1 cellular context compared by ENCODE assay signal in genomic region chr3:38163117-38163870, GRCh38.
A peak's percentile ranks its signal among the peaks of the same experiment; 100 is the strongest.
TF ChIP-seq lines count a peak whose summit lies in the region.

No MANE protein-coding gene starts in this region.

TF ChIP-seq in GM12878, 131 proteins besides CTCF, POLR2A, EP300 and RAD21:
- TF ChIP-seq, protein P1, sequence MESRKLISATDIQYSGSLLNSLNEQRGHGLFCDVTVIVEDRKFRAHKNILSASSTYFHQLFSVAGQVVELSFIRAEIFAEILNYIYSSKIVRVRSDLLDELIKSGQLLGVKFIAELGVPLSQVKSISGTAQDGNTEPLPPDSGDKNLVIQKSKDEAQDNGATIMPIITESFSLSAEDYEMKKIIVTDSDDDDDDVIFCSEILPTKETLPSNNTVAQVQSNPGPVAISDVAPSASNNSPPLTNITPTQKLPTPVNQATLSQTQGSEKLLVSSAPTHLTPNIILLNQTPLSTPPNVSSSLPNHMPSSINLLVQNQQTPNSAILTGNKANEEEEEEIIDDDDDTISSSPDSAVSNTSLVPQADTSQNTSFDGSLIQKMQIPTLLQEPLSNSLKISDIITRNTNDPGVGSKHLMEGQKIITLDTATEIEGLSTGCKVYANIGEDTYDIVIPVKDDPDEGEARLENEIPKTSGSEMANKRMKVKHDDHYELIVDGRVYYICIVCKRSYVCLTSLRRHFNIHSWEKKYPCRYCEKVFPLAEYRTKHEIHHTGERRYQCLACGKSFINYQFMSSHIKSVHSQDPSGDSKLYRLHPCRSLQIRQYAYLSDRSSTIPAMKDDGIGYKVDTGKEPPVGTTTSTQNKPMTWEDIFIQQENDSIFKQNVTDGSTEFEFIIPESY (IDR thresholded peaks at IDR 0.05), result peak; percentile 99
- no peak for TF ChIP-seq E4F1 (IDR thresholded peaks at IDR 0.05; ENCODE audit: borderline replicate concordance, partially characterized antibody)
TF ChIP-seq in GM12878: peak in this region for 1.
